18 cellular contexts compared by ENCODE assay signal in genomic region chr5:139415869-139416268, GRCh38. TPM values are rescaled to one million over a fixed set of nuclear protein-coding genes. Genes with fewer than 3 reads are reported as not detected.
DNase-seq lines count a peak whose midpoint lies in the region; ATAC-seq lines count a peak whose summit lies in the region.
"Had no signal": no experiment of that assay in that cellular context is flagged by ENCODE, and none has a peak within 500 bp of the region (broad histone marks: within the 10 kb centered on the region; RNA-seq: fewer than 3 reads in every experiment).

No MANE protein-coding gene starts in this region.

- no peak for ATAC-seq in HG03442 (IDR thresholded peaks at IDR 0.05; ENCODE audit: unreplicated experiment)
- ATAC-seq: PC-3, WTC11 had no signal

- no peaks in the 10 kb centered on the region for H3K27me3 Mint-ChIP-seq in activated naive CD4-positive, alpha-beta T cell treated with anti-CD3 and anti-CD28 coated beads, Interleukin-2, amount 10 ng/mL, durations not matched to agents 7 days and 5 days
- no peaks in the 10 kb centered on the region for H3K27me3 Mint-ChIP-seq in activated T-helper 1 cell treated with anti-CD3 and anti-CD28 coated beads, Interleukin-12 subunit alpha, Interleukin-12 subunit beta, Interleukin-2, Interleukin-4 antibody, amounts not matched to agents 30 ng/mL and 10 ng/mL and 1 ng/mL, durations not matched to agents 14 hours and 24 hours and 36 hours (ENCODE audit: insufficient read depth)
- H3K27me3 Mint-ChIP-seq: stimulated activated naive B cell treated with anti-CD40 and anti-IgM and Interleukin-4, amounts not matched to agents 10 μg/mL and 1 μg/mL and 100 μg/mL, for 72 hours had no signal

- H3K36me3 Mint-ChIP-seq in activated naive CD4-positive, alpha-beta T cell treated with anti-CD3 and anti-CD28 coated beads, Interleukin-2, amount 10 ng/mL, durations not matched to agents 7 days and 5 days, result peaks cover 14% of the 10 kb centered on the region
- peaks cover 46% of the 10 kb centered on the region for H3K36me3 Mint-ChIP-seq in activated T-helper 1 cell treated with anti-CD3 and anti-CD28 coated beads, Interleukin-12 subunit alpha, Interleukin-12 subunit beta, Interleukin-2, Interleukin-4 antibody, amounts not matched to agents 30 ng/mL and 10 ng/mL and 1 ng/mL, durations not matched to agents 14 hours and 24 hours and 36 hours (ENCODE audit: low read depth)

- intact Hi-C loops in activated T-helper 1 cell treated with anti-CD3 and anti-CD28 coated beads, Interleukin-12 subunit alpha, Interleukin-12 subunit beta, Interleukin-2, Interleukin-4 antibody, amounts not matched to agents 30 ng/mL and 10 ng/mL and 1 ng/mL, durations not matched to agents 14 hours and 24 hours and 36 hours (cut with micrococcal nuclease), result loop anchor here (1.0 to 10.0 kb wide), 10 partner anchors 12 to 329 kb away; partner anchors contain the start of genes DNAJC18, SPATA24 and UBE2D2

- peaks cover 58% of the 10 kb centered on the region for H3K4me1 Mint-ChIP-seq in activated naive CD4-positive, alpha-beta T cell treated with anti-CD3 and anti-CD28 coated beads, Interleukin-2, amount 10 ng/mL, durations not matched to agents 7 days and 5 days
- H3K4me1 Mint-ChIP-seq in activated T-helper 1 cell treated with anti-CD3 and anti-CD28 coated beads, Interleukin-12 subunit alpha, Interleukin-12 subunit beta, Interleukin-2, Interleukin-4 antibody, amounts not matched to agents 30 ng/mL and 10 ng/mL and 1 ng/mL, durations not matched to agents 14 hours and 24 hours and 36 hours (ENCODE audit: low read depth), result peaks cover 69% of the 10 kb centered on the region

- peak overlapping the region; percentile 93 for H3K27ac Mint-ChIP-seq in activated naive CD4-positive, alpha-beta T cell treated with anti-CD3 and anti-CD28 coated beads, Interleukin-2, amount 10 ng/mL, durations not matched to agents 7 days and 5 days
- peak overlapping the region; percentile 94 for H3K27ac Mint-ChIP-seq in activated T-helper 1 cell treated with anti-CD3 and anti-CD28 coated beads, Interleukin-12 subunit alpha, Interleukin-12 subunit beta, Interleukin-2, Interleukin-4 antibody, amounts not matched to agents 30 ng/mL and 10 ng/mL and 1 ng/mL, durations not matched to agents 14 hours and 24 hours and 36 hours
- H3K27ac Mint-ChIP-seq: WTC11 had no signal

- CTCF ChIA-PET in activated naive CD4-positive, alpha-beta T cell treated with anti-CD3 and anti-CD28 coated beads, Interleukin-2, amount 10 ng/mL, durations not matched to agents 7 days and 5 days (lab: Charles Lee), result interaction anchor here (0.6 to 4.0 kb wide), 5 partner anchors 9 to 102 kb away, joined by 3 to 23 read pairs (median 4); partner anchors contain the start of gene SPATA24

- H3K4me3 Mint-ChIP-seq in activated naive CD4-positive, alpha-beta T cell treated with anti-CD3 and anti-CD28 coated beads, Interleukin-2, amount 10 ng/mL, durations not matched to agents 7 days and 5 days, result peak overlapping the region; percentile 47
- H3K4me3 Mint-ChIP-seq in activated T-helper 1 cell treated with anti-CD3 and anti-CD28 coated beads, Interleukin-12 subunit alpha, Interleukin-12 subunit beta, Interleukin-2, Interleukin-4 antibody, amounts not matched to agents 30 ng/mL and 10 ng/mL and 1 ng/mL, durations not matched to agents 14 hours and 24 hours and 36 hours, result peak overlapping the region; percentile 73
- H3K4me3 Mint-ChIP-seq: stimulated activated naive B cell treated with anti-CD40 and anti-IgM and Interleukin-4, amounts not matched to agents 10 μg/mL and 1 μg/mL and 100 μg/mL, for 72 hours; WTC11 had no signal

- no peaks in the 10 kb centered on the region for H3K9me3 Mint-ChIP-seq in activated naive CD4-positive, alpha-beta T cell treated with anti-CD3 and anti-CD28 coated beads, Interleukin-2, amount 10 ng/mL, durations not matched to agents 7 days and 5 days
- no peaks in the 10 kb centered on the region for H3K9me3 Mint-ChIP-seq in activated T-helper 1 cell treated with anti-CD3 and anti-CD28 coated beads, Interleukin-12 subunit alpha, Interleukin-12 subunit beta, Interleukin-2, Interleukin-4 antibody, amounts not matched to agents 30 ng/mL and 10 ng/mL and 1 ng/mL, durations not matched to agents 14 hours and 24 hours and 36 hours
- H3K9me3 Mint-ChIP-seq: stimulated activated naive B cell treated with anti-CD40 and anti-IgM and Interleukin-4, amounts not matched to agents 10 μg/mL and 1 μg/mL and 100 μg/mL, for 72 hours; WTC11 had no signal

- peak; percentile 15 for DNase-seq in activated naive CD4-positive, alpha-beta T cell treated with anti-CD3 and anti-CD28 coated beads, Interleukin-2, amount 10 ng/mL, durations not matched to agents 7 days and 5 days
- DNase-seq in activated naive CD4-positive, alpha-beta T cell treated with anti-CD3 and anti-CD28 coated beads, Interleukin-2, amount 50 U/mL, for 16 hours, result no peak
- no peak for DNase-seq in activated T-helper 1 cell treated with anti-CD3 and anti-CD28 coated beads, Interleukin-12 subunit alpha, Interleukin-12 subunit beta, Interleukin-2, Interleukin-4 antibody, amounts not matched to agents 30 ng/mL and 10 ng/mL and 1 ng/mL, durations not matched to agents 14 hours and 24 hours and 36 hours (ENCODE audit: low spot score)
- DNase-seq in islet precursor cell, result peak; percentile 4
- no peak for DNase-seq in stimulated activated naive CD4-positive, alpha-beta T cell treated with Interleukin-2 at 50 U/mL for 16 hours (lab: John Stamatoyannopoulos, UW)
- DNase-seq in nucleus accumbens (lab: John Stamatoyannopoulos, UW), result no peak
- DNase-seq: GM23248; IMR-90; NCI-H1417 treated with DMSO at 0.1 percent for 48 hours; PC-3; retina; stimulated activated naive B cell treated with anti-CD40 and anti-IgM and Interleukin-4, amounts not matched to agents 10 μg/mL and 1 μg/mL and 100 μg/mL, for 72 hours had no signal

- peak overlapping the region; percentile 92 for H3K27ac ChIP-seq in temporal lobe (ENCODE audit: low read depth, low read length)
- H3K27ac ChIP-seq: GM23248 had no signal

RNA-seq across cellular contexts. Expression of gene SPATA24, which starts 12.0 kb away (rescaled TPM):
- 4.1 and 5.3 TPM in 2 replicates for total RNA-seq in activated T-helper 1 cell treated with anti-CD3 and anti-CD28 coated beads, Interleukin-12 subunit alpha, Interleukin-12 subunit beta, Interleukin-2, Interleukin-4 antibody, amounts not matched to agents 30 ng/mL and 10 ng/mL and 1 ng/mL, durations not matched to agents 14 hours and 24 hours and 36 hours
- 3.7 TPM for total RNA-seq in temporal lobe

RNA-seq across cellular contexts. Expression of gene PROB1, which starts 21.0 kb away (rescaled TPM):
- 9.1 and 9.3 TPM in 2 replicates for total RNA-seq in activated T-helper 1 cell treated with anti-CD3 and anti-CD28 coated beads, Interleukin-12 subunit alpha, Interleukin-12 subunit beta, Interleukin-2, Interleukin-4 antibody, amounts not matched to agents 30 ng/mL and 10 ng/mL and 1 ng/mL, durations not matched to agents 14 hours and 24 hours and 36 hours
- 0.49 TPM for total RNA-seq in temporal lobe

RNA-seq across cellular contexts. Expression of gene DNAJC18, which starts 23.5 kb away (rescaled TPM):
- 30.0 and 36.3 TPM in 2 replicates for total RNA-seq in activated T-helper 1 cell treated with anti-CD3 and anti-CD28 coated beads, Interleukin-12 subunit alpha, Interleukin-12 subunit beta, Interleukin-2, Interleukin-4 antibody, amounts not matched to agents 30 ng/mL and 10 ng/mL and 1 ng/mL, durations not matched to agents 14 hours and 24 hours and 36 hours
- 45.2 TPM for total RNA-seq in temporal lobe

RNA-seq across cellular contexts. Expression of gene MZB1, which starts 26.2 kb away (rescaled TPM):
- total RNA-seq in activated T-helper 1 cell treated with anti-CD3 and anti-CD28 coated beads, Interleukin-12 subunit alpha, Interleukin-12 subunit beta, Interleukin-2, Interleukin-4 antibody, amounts not matched to agents 30 ng/mL and 10 ng/mL and 1 ng/mL, durations not matched to agents 14 hours and 24 hours and 36 hours, result 38.1 and 38.8 TPM in 2 replicates
- total RNA-seq in temporal lobe, result not detected
- total RNA-seq: chondrocyte, GM23248, IMR-90 had no signal

RNA-seq across cellular contexts. Expression of gene SLC23A1, which starts 32.8 kb away (rescaled TPM):
- 1.4 and 1.5 TPM in 2 replicates for total RNA-seq in activated T-helper 1 cell treated with anti-CD3 and anti-CD28 coated beads, Interleukin-12 subunit alpha, Interleukin-12 subunit beta, Interleukin-2, Interleukin-4 antibody, amounts not matched to agents 30 ng/mL and 10 ng/mL and 1 ng/mL, durations not matched to agents 14 hours and 24 hours and 36 hours
- total RNA-seq in temporal lobe, result not detected
- total RNA-seq: chondrocyte, GM23248, IMR-90, myocyte, NCI-H460, PC-3, WTC11 had no signal

Comparison
In these comparisons a context has a peak if more than half of its experiments do, and no peak if none do; other contexts are left out.
1. DNase-seq: peak in activated naive CD4-positive, alpha-beta T cell treated with anti-CD3 and anti-CD28 coated beads, Interleukin-2, amount 10 ng/mL, durations not matched to agents 7 days and 5 days (single experiment) and islet precursor cell (single experiment); none in activated naive CD4-positive, alpha-beta T cell treated with anti-CD3 and anti-CD28 coated beads, Interleukin-2, amount 50 U/mL, for 16 hours (single experiment), activated T-helper 1 cell treated with anti-CD3 and anti-CD28 coated beads, Interleukin-12 subunit alpha, Interleukin-12 subunit beta, Interleukin-2, Interleukin-4 antibody, amounts not matched to agents 30 ng/mL and 10 ng/mL and 1 ng/mL, durations not matched to agents 14 hours and 24 hours and 36 hours (single experiment), stimulated activated naive CD4-positive, alpha-beta T cell treated with Interleukin-2 at 50 U/mL for 16 hours (single experiment) and nucleus accumbens (0 of 56).